20 cellular contexts compared by ENCODE assay signal in genomic region chr3:122928396-122929187, GRCh38.
A peak's percentile ranks its signal among the peaks of the same experiment; 100 is the strongest.
DNase-seq lines count a peak whose midpoint lies in the region; ATAC-seq, FAIRE-seq and TF ChIP-seq lines count a peak whose summit lies in the region.
"Had no signal": no experiment of that assay in that cellular context is flagged by ENCODE, and none has a peak within 500 bp of the region (broad histone marks: within the 10 kb centered on the region; RNA-seq: fewer than 3 reads in every experiment).

No MANE protein-coding gene starts in this region.

- H3K9me3 ChIP-seq in HepG2 (ENCODE audit: low read length) (no peaks in the 10 kb centered on the region), right lobe of liver (no peaks in the 10 kb centered on the region), sigmoid colon (no peaks in the 10 kb centered on the region)

- H3K4me2 ChIP-seq in HepG2 (ENCODE audit: low read depth, low read length) = no peak overlapping the region

- no peak for FAIRE-seq in HepG2 (lab: Jason Lieb, UNC)
- FAIRE-seq: GM12878, GM19239, K562 had no signal

- H3K27ac ChIP-seq in HepG2 (ENCODE audit: extremely low read length, insufficient read depth, low read length) (no peak overlapping the region), right lobe of liver (no peak overlapping the region), sigmoid colon (no peak overlapping the region)
- H3K27ac ChIP-seq: 22Rv1 had no signal

- ATAC-seq in HepG2 = peak; percentile 32
- ATAC-seq in right lobe of liver = no peak
- ATAC-seq in GM21447 (IDR thresholded peaks at IDR 0.05; ENCODE audit: unreplicated experiment) = no peak
- ATAC-seq: GM12878, K562 had no signal

- no peaks in the 10 kb centered on the region for H3K79me2 ChIP-seq in HepG2 (ENCODE audit: insufficient read depth, low read length)

- H3K9ac ChIP-seq in HepG2 (ENCODE audit: insufficient read depth, low read depth, low read length) = no peak overlapping the region

- POLR2A ChIA-PET in HepG2 (lab: Yijun Ruan, JAX) = no interaction called here

- H2AFZ ChIP-seq in HepG2 (ENCODE audit: low read length) = no peak overlapping the region

- no peak for TF ChIP-seq RAD21 in HepG2 (CRISPR knock-in tag; IDR thresholded peaks at IDR 0.05)

- DNase-seq in DMS53 (lab: John Stamatoyannopoulos, UW) (peak; percentile 10), DMS53 treated with DMSO at 0.1 percent for 48 hours (lab: John Stamatoyannopoulos, UW; ENCODE audit: unreplicated experiment) (no peak), HepG2 (ENCODE audit: low spot score) (no peak), right lobe of liver (no peak), sigmoid colon (peak; percentile 56), NCI-H128 (lab: John Stamatoyannopoulos, UW; ENCODE audit: unreplicated experiment) (no peak), DMS114 treated with DMSO at 0.1 percent for 48 hours (lab: John Stamatoyannopoulos, UW; ENCODE audit: unreplicated experiment) (no peak)
- DNase-seq: GDM1, GOT3, NCI-H1105, NCI-H1694 treated with DMSO at 0.1 percent for 48 hours, NCI-H510A, NCI-H748 treated with DMSO at 0.1 percent for 48 hours, OCI-M1, SHP77 had no signal

- intact Hi-C loops in HepG2 (cut with micrococcal nuclease; ENCODE audit: unreplicated experiment) (no loop called here), right lobe of liver (cut with DNase I) (loop anchor here in 1 of 2 donors (10.0 kb wide), 1 partner anchor 326 kb away; no protein-coding TSS in a partner anchor), sigmoid colon (cut with DNase I) (no loop called here)

- H3K4me1 ChIP-seq in HepG2 (ENCODE audit: insufficient read depth, low read length) = peaks cover 41% of the 10 kb centered on the region
- H3K4me1 ChIP-seq in right lobe of liver = no peaks in the 10 kb centered on the region
- no peaks in the 10 kb centered on the region for H3K4me1 ChIP-seq in sigmoid colon

- H3K36me3 ChIP-seq in HepG2 (replicated peaks in 1 of 2; ENCODE audit: control insufficient read depth in 1 of 2, insufficient read depth in 2 of 2, low read length in 2 of 2) = no peaks in the 10 kb centered on the region
- no peaks in the 10 kb centered on the region for H3K36me3 ChIP-seq in right lobe of liver
- H3K36me3 ChIP-seq in sigmoid colon = no peaks in the 10 kb centered on the region

- no peaks in the 10 kb centered on the region for H4K20me1 ChIP-seq in HepG2 (ENCODE audit: insufficient read depth, low read length)

- TF ChIP-seq POLR2A in HepG2 (IDR thresholded peaks at IDR 0.05; ENCODE audit: insufficient read depth in 1 of 2, low read depth in 2 of 2, low read length in 2 of 2) = no peak
- no peak for TF ChIP-seq POLR2A in right lobe of liver (IDR thresholded peaks at IDR 0.05)
- no peak for TF ChIP-seq POLR2A in sigmoid colon (IDR thresholded peaks at IDR 0.05)

- TF ChIP-seq CTCF in HepG2 (CRISPR knock-in tag; IDR thresholded peaks at IDR 0.05) = peak; percentile 24; the same call in 1 of the 2 replicates
- TF ChIP-seq CTCF in right lobe of liver (IDR thresholded peaks at IDR 0.05) = no peak
- TF ChIP-seq CTCF in sigmoid colon (IDR thresholded peaks at IDR 0.05) = no peak

- CTCF ChIA-PET in HepG2 (lab: Yijun Ruan, JAX; ENCODE audit: low intra/inter-chr PET ratio, low total read pairs) = no interaction called here

- 60% methylated on average over 14 of the region's 24 CpGs for WGBS in HepG2 (ENCODE audit: low lambda C conversion rate)
- WGBS in right lobe of liver (ENCODE audit: insufficient coverage, low coverage, low lambda C conversion rate, missing lambda C conversion rate) = 70% methylated on average over 10 of the region's 24 CpGs
- 80 to 85% methylated on average over 24 of the region's 24 CpGs for WGBS in sigmoid colon, 2 donors

- H3K27me3 ChIP-seq in HepG2 (ENCODE audit: control insufficient read depth in 1 of 2, insufficient read depth in 2 of 2, low read length in 2 of 2) (peaks cover 2 to 26% of the 10 kb centered on the region in 2 experiments; a peak in 3 of 5 replicates), right lobe of liver (no peaks in the 10 kb centered on the region), sigmoid colon (peaks cover 0 to 4% (median 0%) of the 10 kb centered on the region in 3 donors)

- no TSS peak for BruUV-seq in HepG2 (replicated peaks; lab: Mats Ljungman, UMichigan)

- in situ Hi-C loops in HepG2 (cut with HindIII; ENCODE audit: extremely low pct_ligation_motif_present, low pct_unique_long_range_greater_than_20kb) = no loop called here

- TF ChIP-seq EP300 in HepG2 (IDR thresholded peaks at IDR 0.05; ENCODE audit: low read depth in 2 of 2, low read length in 2 of 2) = no peak
- no peak for TF ChIP-seq EP300 in HepG2 (CRISPR knock-in tag; IDR thresholded peaks at IDR 0.05; ENCODE audit: borderline replicate concordance)
- TF ChIP-seq EP300 in sigmoid colon (IDR thresholded peaks at IDR 0.05) = no peak

- no peak overlapping the region for H3K4me3 ChIP-seq in HepG2 (replicated peaks in 1 of 3; ENCODE audit: insufficient read depth in 1 of 3, low read depth in 2 of 3, low read length in 3 of 3)
- H3K4me3 ChIP-seq in right lobe of liver = no peak overlapping the region
- H3K4me3 ChIP-seq in sigmoid colon = no peak overlapping the region
- H3K4me3 ChIP-seq: GM12878, K562 had no signal

TF ChIP-seq in HepG2, 621 proteins besides CTCF, POLR2A, EP300 and RAD21:
- TF ChIP-seq ZBTB14 (CRISPR knock-in tag; IDR thresholded peaks at IDR 0.05) = no peak
- no peak for TF ChIP-seq EZH2 (conservative IDR thresholded peaks at IDR 0.05; ENCODE audit: low read depth, low read length)
- TF ChIP-seq TFE3 (CRISPR knock-in tag; IDR thresholded peaks at IDR 0.05) = no peak
- no peak for TF ChIP-seq HNRNPL (IDR thresholded peaks at IDR 0.05; ENCODE audit: low read depth, low read length)
- TF ChIP-seq RBAK (CRISPR knock-in tag; IDR thresholded peaks at IDR 0.05) = no peak
- no peak for TF ChIP-seq ESRRA (CRISPR knock-in tag; IDR thresholded peaks at IDR 0.05; ENCODE audit: low read depth)
- TF ChIP-seq SATB2 (CRISPR knock-in tag; IDR thresholded peaks at IDR 0.05) = no peak
- TF ChIP-seq ZNF687 (CRISPR knock-in tag; IDR thresholded peaks at IDR 0.05) = peak; percentile 30; the same call in 1 of the 2 replicates
TF ChIP-seq in HepG2: peak in this region for 1.

Comparison
In these comparisons a context has a peak if more than half of its experiments do, and no peak if none do; other contexts are left out.
1. DNase-seq: peak in DMS53 (single experiment) and sigmoid colon (single experiment); none in DMS53 treated with DMSO at 0.1 percent for 48 hours (single experiment), HepG2 (single experiment), right lobe of liver (0 of 3), NCI-H128 (single experiment) and DMS114 treated with DMSO at 0.1 percent for 48 hours (single experiment).